9 cellular contexts compared by ENCODE assay signal in the genomic region with DNA sequence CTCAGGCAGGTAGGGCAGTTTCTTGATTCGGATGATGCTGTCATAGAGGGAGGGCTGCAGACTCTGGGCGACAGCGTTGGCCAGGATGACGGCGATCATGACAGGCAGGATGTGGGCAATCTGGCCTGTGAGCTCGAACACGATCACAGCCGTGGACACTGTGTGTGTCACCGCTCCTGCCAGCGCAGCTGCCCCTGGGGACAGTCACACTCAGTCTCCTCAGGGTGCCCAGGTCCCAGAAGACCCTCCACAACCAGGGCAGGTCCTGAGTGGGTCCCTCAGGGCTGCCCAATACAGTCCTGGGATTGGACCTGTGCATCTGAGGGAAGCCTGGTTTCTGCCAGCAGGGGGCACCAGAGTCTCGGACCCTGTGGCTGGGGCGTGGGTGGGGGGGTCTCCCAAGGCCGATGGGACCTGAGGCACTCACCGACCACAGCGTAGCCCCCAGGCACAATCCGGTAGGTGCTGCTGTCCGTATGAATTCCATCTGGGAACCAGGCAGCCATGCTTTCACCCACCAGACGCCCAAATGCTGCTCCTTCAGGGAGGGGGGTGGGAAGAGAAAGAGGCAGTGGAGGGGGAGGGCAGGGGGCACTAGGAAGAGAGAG. TPM values are rescaled to one million over a fixed set of nuclear protein-coding genes. Genes with fewer than 3 reads are reported as not detected.
DNase-seq lines count a peak whose midpoint lies in the region; ATAC-seq and TF ChIP-seq lines count a peak whose summit lies in the region.
"Had no signal": no experiment of that assay in that cellular context is flagged by ENCODE, and none has a peak within 500 bp of the region (broad histone marks: within the 10 kb centered on the region; RNA-seq: fewer than 3 reads in every experiment).

No MANE protein-coding gene starts in this region.

- no peak overlapping the region for H3K4me3 Mint-ChIP-seq in activated CD8-positive, alpha-beta T cell treated with anti-CD3 and anti-CD28 coated beads for 36 hours
- H3K4me3 Mint-ChIP-seq: T-helper 1 cell treated with Interleukin-12 subunit alpha and Interleukin-12 subunit beta and Interleukin-4 antibody, amounts not matched to agents 30 μg/mL and 1 μg/mL, for 36 hours had no signal

- H3K18ac ChIP-seq in neuronal stem cell (ENCODE audit: low read length): peak overlapping the region; percentile 85

- H3K27ac Mint-ChIP-seq in activated CD8-positive, alpha-beta T cell treated with anti-CD3 and anti-CD28 coated beads for 36 hours: peak overlapping the region; percentile 11
- H3K27ac Mint-ChIP-seq: T-helper 1 cell treated with Interleukin-12 subunit alpha and Interleukin-12 subunit beta and Interleukin-4 antibody, amounts not matched to agents 30 μg/mL and 1 μg/mL, for 36 hours had no signal

- DNase-seq in GM10266 (ENCODE audit: extremely low spot score) (peak; percentile 87), erythroblast (lab: John Stamatoyannopoulos, UW) (peak; percentile 51 to 73), neuronal stem cell (ENCODE audit: low spot score) (no peak), vagina (ENCODE audit: extremely low spot score in 2 of 2) (no peak)
- DNase-seq in activated CD8-positive, alpha-beta T cell treated with anti-CD3 and anti-CD28 coated beads for 36 hours: peak; percentile 82

- H3K27ac ChIP-seq in KMS-11 (no peak overlapping the region), neuronal stem cell (replicated peaks; ENCODE audit: low read length) (no peak overlapping the region), vagina (no peak overlapping the region)

- H3K27me3 Mint-ChIP-seq in activated CD8-positive, alpha-beta T cell treated with anti-CD3 and anti-CD28 coated beads for 36 hours: no peaks in the 10 kb centered on the region

- no peak overlapping the region for H2AFZ ChIP-seq in KMS-11 (ENCODE audit: low read depth)
- H2AFZ ChIP-seq in neuronal stem cell (ENCODE audit: low read length): no peak overlapping the region

- H2BK120ac ChIP-seq in neuronal stem cell (ENCODE audit: low read depth, low read length): no peak overlapping the region

- peak; percentile 89 for ATAC-seq in activated CD8-positive, alpha-beta T cell treated with anti-CD3 and anti-CD28 coated beads for 36 hours
- ATAC-seq in GM18868 (IDR thresholded peaks at IDR 0.05; ENCODE audit: unreplicated experiment): no peak
- no peak for ATAC-seq in HG03039 (IDR thresholded peaks at IDR 0.05; ENCODE audit: unreplicated experiment)

- H3K79me1 ChIP-seq in neuronal stem cell (ENCODE audit: low read depth, low read length): peaks cover 10% of the 10 kb centered on the region

- peak overlapping the region; percentile 16 for H2BK5ac ChIP-seq in neuronal stem cell (ENCODE audit: low read length)

- no peaks in the 10 kb centered on the region for H3K36me3 Mint-ChIP-seq in activated CD8-positive, alpha-beta T cell treated with anti-CD3 and anti-CD28 coated beads for 36 hours (ENCODE audit: low read depth)

- H4K91ac ChIP-seq in neuronal stem cell (ENCODE audit: low read depth, low read length, poor library complexity): no peak overlapping the region

- H3K36me3 ChIP-seq in KMS-11 (ENCODE audit: insufficient read depth): no peaks in the 10 kb centered on the region
- H3K36me3 ChIP-seq in neuronal stem cell (replicated peaks in 1 of 2; ENCODE audit: control insufficient read depth in 2 of 2, insufficient read depth in 2 of 2, low read length in 2 of 2): peaks cover 72 to 92% of the 10 kb centered on the region in 2 donors
- H3K36me3 ChIP-seq in vagina: peaks cover 0 to 14% of the 10 kb centered on the region in 2 donors

- H2BK15ac ChIP-seq in neuronal stem cell (ENCODE audit: low read length): peak overlapping the region; percentile 73

- peaks cover 4% of the 10 kb centered on the region for H3K4me1 Mint-ChIP-seq in activated CD8-positive, alpha-beta T cell treated with anti-CD3 and anti-CD28 coated beads for 36 hours (ENCODE audit: low read depth)

- H3K4me3 ChIP-seq in KMS-11 (IDR thresholded peaks at IDR 0.05; ENCODE audit: insufficient read depth, low read depth, low read length) (no peak overlapping the region), neuronal stem cell (ENCODE audit: low read length in 2 of 2) (no peak overlapping the region), vagina (no peak overlapping the region)

- H3K9me3 ChIP-seq in neuronal stem cell (replicated peaks in 1 of 2; ENCODE audit: control insufficient read depth in 2 of 2, insufficient read depth in 1 of 2, low read depth in 1 of 2, low read length in 2 of 2) (no peaks in the 10 kb centered on the region), vagina (no peaks in the 10 kb centered on the region)

- no peaks in the 10 kb centered on the region for H4K20me1 ChIP-seq in KMS-11 (ENCODE audit: insufficient read depth)

- TF ChIP-seq POLR2A in erythroblast (IDR thresholded peaks at IDR 0.05; ENCODE audit: low read length) (no peak), vagina (IDR thresholded peaks at IDR 0.05) (no peak)

- H3K79me2 ChIP-seq in KMS-11 (ENCODE audit: insufficient read depth, low read depth): no peaks in the 10 kb centered on the region

- no peaks in the 10 kb centered on the region for H3K4me1 ChIP-seq in KMS-11 (ENCODE audit: low read depth, poor library complexity, severe bottlenecking)
- peaks cover 6 to 15% of the 10 kb centered on the region in 2 donors for H3K4me1 ChIP-seq in neuronal stem cell (ENCODE audit: control insufficient read depth in 2 of 2, insufficient read depth in 1 of 2, low read depth in 1 of 2, low read length in 2 of 2)
- peaks cover 10% of the 10 kb centered on the region for H3K4me1 ChIP-seq in vagina

- H3K9me3 Mint-ChIP-seq in activated CD8-positive, alpha-beta T cell treated with anti-CD3 and anti-CD28 coated beads for 36 hours: no peaks in the 10 kb centered on the region
- H3K9me3 Mint-ChIP-seq: T-helper 1 cell treated with Interleukin-12 subunit alpha and Interleukin-12 subunit beta and Interleukin-4 antibody, amounts not matched to agents 30 μg/mL and 1 μg/mL, for 36 hours had no signal

- no peak overlapping the region for H3K14ac ChIP-seq in neuronal stem cell (ENCODE audit: low read length)

- no peak overlapping the region for H2BK12ac ChIP-seq in neuronal stem cell (ENCODE audit: low read length)

- H2AK5ac ChIP-seq in neuronal stem cell (ENCODE audit: low read depth, low read length): peak overlapping the region; percentile 86

- TF ChIP-seq CTCF in GM10266 (IDR thresholded peaks at IDR 0.05; ENCODE audit: control insufficient read depth, insufficient read depth, low read depth, missing control alignments): peak; percentile 94
- TF ChIP-seq CTCF in KMS-11 (conservative IDR thresholded peaks at IDR 0.05; ENCODE audit: low read depth, low read length): peak; percentile 84
- peak; percentile 76 for TF ChIP-seq CTCF in activated CD8-positive, alpha-beta T cell treated with anti-CD3 and anti-CD28 coated beads for 36 hours (IDR thresholded peaks at IDR 0.05)
- peak; percentile 23 to 57 (median 54) for TF ChIP-seq CTCF in vagina (IDR thresholded peaks at IDR 0.05)

- no peak overlapping the region for H4K8ac ChIP-seq in neuronal stem cell (ENCODE audit: low read depth, low read length)

- H3K4me2 ChIP-seq in KMS-11 (no peak overlapping the region), neuronal stem cell (ENCODE audit: insufficient read depth, low read length, poor library complexity, severe bottlenecking) (no peak overlapping the region)

- CTCF ChIA-PET in activated CD8-positive, alpha-beta T cell treated with anti-CD3 and anti-CD28 coated beads for 36 hours (lab: Charles Lee): interaction anchor here (0.6 to 3.1 kb wide), 20 partner anchors 9 to 196 kb away, joined by 3 to 25 read pairs (median 4); a partner anchor contains a TSS

- intact Hi-C loops in activated CD8-positive, alpha-beta T cell treated with anti-CD3 and anti-CD28 coated beads for 36 hours (cut with micrococcal nuclease): no loop called here
- intact Hi-C loops in vagina (cut with DNase I): no loop called here

- no CpG with 5 or more reads among the region's 18 CpGs for WGBS in neuronal stem cell (ENCODE audit: extremely low coverage in 2 of 2, insufficient read length in 2 of 2, insufficient replicate concordance in 1 of 2), 2 donors

- POLR2A ChIA-PET in activated CD8-positive, alpha-beta T cell treated with anti-CD3 and anti-CD28 coated beads for 36 hours (lab: Charles Lee): interaction anchor here (0.8 to 2.0 kb wide), 5 partner anchors 16 to 159 kb away, joined by 3 to 8 read pairs (median 4); a partner anchor contains a TSS

- H3K23ac ChIP-seq in neuronal stem cell (ENCODE audit: low read depth, low read length, poor library complexity): peak overlapping the region; percentile 89

- H3K27me3 ChIP-seq in KMS-11 (ENCODE audit: insufficient read depth, low read depth) (no peaks in the 10 kb centered on the region), neuronal stem cell (ENCODE audit: control insufficient read depth in 3 of 3, insufficient read depth in 3 of 3, low read depth in 1 of 3, low read length in 3 of 3) (no peaks in the 10 kb centered on the region), vagina (no peaks in the 10 kb centered on the region)

- no peak overlapping the region for H3K4ac ChIP-seq in neuronal stem cell (ENCODE audit: low read length)

- H3K9ac ChIP-seq in KMS-11 (no peak overlapping the region), neuronal stem cell (ENCODE audit: low read depth, low read length, poor library complexity) (peak overlapping the region; percentile 63)

RNA-seq across cellular contexts. Expression of a gene that starts 7.2 kb away (rescaled TPM):
- 1 to 10 TPM; 4.0 to 4.2 TPM for total RNA-seq in activated CD8-positive, alpha-beta T cell treated with anti-CD3 and anti-CD28 coated beads for 36 hours
- 18.1 TPM for polyA plus RNA-seq in neuronal stem cell (2013, experiment 1 of 2)
- polyA plus RNA-seq in neuronal stem cell (2013, experiment 2 of 2): 18.8 TPM
- total RNA-seq in vagina: 8.1 TPM

RNA-seq across cellular contexts. Expression of a gene that starts 7.3 kb away (rescaled TPM):
- 100 to 1,000 TPM; 166 to 169 TPM for total RNA-seq in activated CD8-positive, alpha-beta T cell treated with anti-CD3 and anti-CD28 coated beads for 36 hours
- 80.4 TPM for polyA plus RNA-seq in neuronal stem cell (2013, experiment 1 of 2)
- polyA plus RNA-seq in neuronal stem cell (2013, experiment 2 of 2): 80.9 TPM
- 64.3 TPM for total RNA-seq in vagina

RNA-seq across cellular contexts. Expression of a gene that starts 16.8 kb away (rescaled TPM):
- 1 to 10 TPM; 4.0 to 5.5 TPM for total RNA-seq in activated CD8-positive, alpha-beta T cell treated with anti-CD3 and anti-CD28 coated beads for 36 hours
- polyA plus RNA-seq in neuronal stem cell (2013, experiment 1 of 2): 16.7 TPM
- 15.7 TPM for polyA plus RNA-seq in neuronal stem cell (2013, experiment 2 of 2)
- 28.5 TPM for total RNA-seq in vagina

RNA-seq across cellular contexts. Expression of a gene that starts 23.8 kb away (rescaled TPM):
- not detected for total RNA-seq in activated CD8-positive, alpha-beta T cell treated with anti-CD3 and anti-CD28 coated beads for 36 hours
- 1.4 TPM for polyA plus RNA-seq in neuronal stem cell (2013, experiment 1 of 2)
- 1.7 TPM for polyA plus RNA-seq in neuronal stem cell (2013, experiment 2 of 2)
- total RNA-seq in vagina: 0.74 TPM

RNA-seq across cellular contexts. Expression of a gene that starts 25.6 kb away (rescaled TPM):
- not detected for total RNA-seq in activated CD8-positive, alpha-beta T cell treated with anti-CD3 and anti-CD28 coated beads for 36 hours
- polyA plus RNA-seq in neuronal stem cell (2013, experiment 1 of 2): 7.2 TPM
- 7.1 TPM for polyA plus RNA-seq in neuronal stem cell (2013, experiment 2 of 2)
- 32.7 TPM for total RNA-seq in vagina

Comparison
In these comparisons a context has a peak if more than half of its experiments do, and no peak if none do; other contexts are left out.
1. DNase-seq: peak in GM10266 (single experiment), activated CD8-positive, alpha-beta T cell treated with anti-CD3 and anti-CD28 coated beads for 36 hours (single experiment) and erythroblast (2 of 2); none in neuronal stem cell (single experiment) and vagina (0 of 2).
2. Peak in every context shown above with its lines, with median percentiles within 50 percentile points of each other: CTCF ChIP-seq.